31 cellular contexts compared by ENCODE assay signal in genomic region chr22:47329727-47330653, GRCh38.
DNase-seq lines count a peak whose midpoint lies in the region; ATAC-seq, FAIRE-seq and TF ChIP-seq lines count a peak whose summit lies in the region.
"Had no signal": no experiment of that assay in that cellular context is flagged by ENCODE, and none has a peak within 500 bp of the region (broad histone marks: within the 10 kb centered on the region; RNA-seq: fewer than 3 reads in every experiment).

No MANE protein-coding gene starts in this region.

- peaks cover 6% of the 10 kb centered on the region for H3K9me1 ChIP-seq in IMR-90 (ENCODE audit: insufficient read depth, low read length)

- no peaks in the 10 kb centered on the region for H3K79me1 ChIP-seq in IMR-90 (ENCODE audit: low read depth in 1 of 2, low read length in 2 of 2)

- no peaks in the 10 kb centered on the region for H3K27me3 Mint-ChIP-seq in astrocyte (ENCODE audit: low read depth, unreplicated experiment)
- peaks cover 15% of the 10 kb centered on the region for H3K27me3 Mint-ChIP-seq in neural progenitor cell (ENCODE audit: insufficient read depth, low read depth)
- H3K27me3 Mint-ChIP-seq: stimulated activated naive CD8-positive, alpha-beta T cell treated with anti-CD3 and anti-CD28 coated beads, Interleukin-15, Interleukin-2, amounts not matched to agents 100 ng/mL and 50 ng/mL, for 24 hours had no signal

- H3K79me2 ChIP-seq in astrocyte (ENCODE audit: insufficient read depth, low read length) (no peaks in the 10 kb centered on the region), neural progenitor cell (ENCODE audit: low read depth) (no peaks in the 10 kb centered on the region)

- H3K4me1 Mint-ChIP-seq in astrocyte (ENCODE audit: low read depth, unreplicated experiment), result no peaks in the 10 kb centered on the region
- H3K4me1 Mint-ChIP-seq in neural progenitor cell, result no peaks in the 10 kb centered on the region
- H3K4me1 Mint-ChIP-seq: IgD-negative memory B cell had no signal

- H3K36me3 Mint-ChIP-seq in astrocyte (ENCODE audit: low read depth, unreplicated experiment), result no peaks in the 10 kb centered on the region
- H3K36me3 Mint-ChIP-seq in neural progenitor cell, result no peaks in the 10 kb centered on the region
- H3K36me3 Mint-ChIP-seq: natural killer cell treated with Interleukin-12 subunit alpha and Interleukin-12 subunit beta and Interleukin-15 and Interleukin-18, amount 100 ng/mL, for 72 hours had no signal

- H3K23ac ChIP-seq in IMR-90 (ENCODE audit: low read depth, low read length), result no peak overlapping the region

- H3K56ac ChIP-seq in IMR-90 (ENCODE audit: extremely low read depth, insufficient read depth, low read length), result no peak overlapping the region

- H4K8ac ChIP-seq in IMR-90 (ENCODE audit: low read depth in 2 of 2, low read length in 2 of 2), result peak overlapping the region in 1 of 2 experiments; percentile 59; a peak in 2 of 4 replicates

- peak overlapping the region; percentile 39 for H2BK5ac ChIP-seq in IMR-90 (ENCODE audit: low read depth, low read length, poor library complexity, severe bottlenecking)

- H2AK9ac ChIP-seq in IMR-90 (replicated peaks; ENCODE audit: low read depth, low read length, poor library complexity), result no peak overlapping the region

- H2BK20ac ChIP-seq in IMR-90 (ENCODE audit: low read depth, low read length), result peak overlapping the region; percentile 57

- peak overlapping the region; percentile 34 for H3K18ac ChIP-seq in IMR-90 (ENCODE audit: low read depth, low read length)

- peak overlapping the region; percentile 84 for H3K4ac ChIP-seq in IMR-90 (ENCODE audit: low read depth, low read length)

- CTCF ChIA-PET in AG04450 (lab: Charles Lee), result interaction anchor here (1.4 kb wide), 1 partner anchor 14 kb away, joined by 3 read pairs; no protein-coding TSS in a partner anchor
- CTCF ChIA-PET in IMR-90 (lab: Yijun Ruan, JAX), result no interaction called here

- no peak for ATAC-seq in IMR-90 (ENCODE audit: low read depth)
- ATAC-seq in foreskin keratinocyte, result no peak
- ATAC-seq: lower lobe of right lung; natural killer cell treated with Interleukin-12 subunit alpha and Interleukin-12 subunit beta and Interleukin-15 and Interleukin-18, amount 100 ng/mL, for 72 hours had no signal

- H3K27ac Mint-ChIP-seq in astrocyte (ENCODE audit: unreplicated experiment) (no peak overlapping the region), neural progenitor cell (peak overlapping the region; percentile 12)
- H3K27ac Mint-ChIP-seq: natural killer cell treated with Interleukin-12 subunit alpha and Interleukin-12 subunit beta and Interleukin-15 and Interleukin-18, amount 100 ng/mL, for 72 hours; stimulated activated naive CD8-positive, alpha-beta T cell treated with anti-CD3 and anti-CD28 coated beads, Interleukin-15, Interleukin-2, amounts not matched to agents 100 ng/mL and 50 ng/mL, for 24 hours; T-helper 2 cell treated with Interferon-gamma antibody and Interleukin-4, amounts not matched to agents 5 μg/mL and 100 μg/mL, for 36 hours had no signal

- H4K20me1 ChIP-seq in IMR-90 (ENCODE audit: insufficient read depth, low read length) (no peaks in the 10 kb centered on the region), astrocyte (ENCODE audit: insufficient read depth, low read length) (no peaks in the 10 kb centered on the region), neural progenitor cell (ENCODE audit: low read depth) (no peaks in the 10 kb centered on the region)

- H3K9ac ChIP-seq in IMR-90 (ENCODE audit: low read depth, low read length) (no peak overlapping the region), astrocyte (ENCODE audit: low read length) (no peak overlapping the region), neural progenitor cell (no peak overlapping the region)

- no peak overlapping the region; the same call in 1 of the 2 replicates for H4K5ac ChIP-seq in IMR-90 (ENCODE audit: low read depth, low read length)

- H3K4me3 ChIP-seq in AG04450 (ENCODE audit: low read depth, low read length) (no peak overlapping the region), IMR-90 (ENCODE audit: insufficient read depth, low read depth, low read length) (no peak overlapping the region), astrocyte (ENCODE audit: insufficient read depth, low read depth, low read length) (no peak overlapping the region), neural progenitor cell (no peak overlapping the region)
- H3K4me3 ChIP-seq: esophagus squamous epithelium, gastrocnemius medialis, HAP-1, lower lobe of right lung, ovary, spleen, testis, vagina had no signal

- H3K27me3 ChIP-seq in AG04450 (ENCODE audit: control insufficient read depth, insufficient read depth, low read length), result no peaks in the 10 kb centered on the region
- H3K27me3 ChIP-seq in IMR-90 (ENCODE audit: control insufficient read depth, insufficient read depth, low read length), result no peaks in the 10 kb centered on the region
- H3K27me3 ChIP-seq in astrocyte (ENCODE audit: insufficient read depth, low read length), result no peaks in the 10 kb centered on the region
- H3K27me3 ChIP-seq in neural progenitor cell, result no peaks in the 10 kb centered on the region
- no peaks in the 10 kb centered on the region for H3K27me3 ChIP-seq in foreskin keratinocyte
- H3K27me3 ChIP-seq: ovary, testis, vagina had no signal

- BruUV-seq in IMR-90 (replicated peaks; lab: Mats Ljungman, UMichigan), result no TSS peak

- peak overlapping the region; percentile 64 for H4K91ac ChIP-seq in IMR-90 (ENCODE audit: insufficient read depth, low read depth, low read length)

- dilution Hi-C loops in IMR-90 (cut with HindIII; ENCODE audit: low sequenced_read_pairs, unreplicated experiment), result no loop called here

- in situ Hi-C loops in IMR-90 (cut with MboI; ENCODE audit: low sequenced_read_pairs), result no loop called here

- H3K14ac ChIP-seq in IMR-90 (replicated peaks; ENCODE audit: low read depth, low read length), result peak overlapping the region; percentile 64; the same call in 1 of the 2 replicates

- peak overlapping the region; percentile 18 for H2AFZ ChIP-seq in IMR-90 (replicated peaks; ENCODE audit: low read length, poor library complexity)
- no peak overlapping the region for H2AFZ ChIP-seq in astrocyte (ENCODE audit: low read depth, low read length)
- no peak overlapping the region for H2AFZ ChIP-seq in neural progenitor cell (replicated peaks)

- no peaks in the 10 kb centered on the region for H3F3A ChIP-seq in neural progenitor cell (ENCODE audit: low read depth)

- no peak for FAIRE-seq in astrocyte (lab: Jason Lieb, UNC)

- peak overlapping the region; percentile 16; the same call in 1 of the 3 replicates for H2BK15ac ChIP-seq in IMR-90 (ENCODE audit: low read depth, low read length)

- H3K4me3 Mint-ChIP-seq in astrocyte (ENCODE audit: unreplicated experiment), result no peak overlapping the region
- no peak overlapping the region for H3K4me3 Mint-ChIP-seq in neural progenitor cell
- H3K4me3 Mint-ChIP-seq: natural killer cell treated with Interleukin-12 subunit alpha and Interleukin-12 subunit beta and Interleukin-15 and Interleukin-18, amount 100 ng/mL, for 72 hours; stimulated activated naive CD8-positive, alpha-beta T cell treated with anti-CD3 and anti-CD28 coated beads, Interleukin-15, Interleukin-2, amounts not matched to agents 100 ng/mL and 50 ng/mL, for 24 hours; T-helper 2 cell treated with Interferon-gamma antibody and Interleukin-4, amounts not matched to agents 5 μg/mL and 100 μg/mL, for 36 hours had no signal

- H3K9me3 ChIP-seq in AG04450 (ENCODE audit: control insufficient read depth, insufficient read depth, low read length) (peaks cover 16% of the 10 kb centered on the region), IMR-90 (ENCODE audit: control insufficient read depth, insufficient read depth, low read length) (peaks cover 7% of the 10 kb centered on the region; the same call in 1 of the 2 replicates), astrocyte (ENCODE audit: insufficient read depth, low read depth, low read length) (peaks cover 10% of the 10 kb centered on the region), neural progenitor cell (ENCODE audit: low read depth) (no peaks in the 10 kb centered on the region)
- H3K9me3 ChIP-seq: gastrocnemius medialis, HAP-1, ovary, testis, vagina had no signal

- TF ChIP-seq CTCF in AG04450 (IDR thresholded peaks at IDR 0.05; ENCODE audit: low read depth, low read length), result no peak
- TF ChIP-seq CTCF in IMR-90 (conservative IDR thresholded peaks at IDR 0.05; ENCODE audit: low read depth, low read length), result no peak
- no peak for TF ChIP-seq CTCF in astrocyte (IDR thresholded peaks at IDR 0.05; ENCODE audit: insufficient read depth, low read depth, low read length)
- no peak for TF ChIP-seq CTCF in neural progenitor cell (IDR thresholded peaks at IDR 0.05)
- TF ChIP-seq CTCF in foreskin keratinocyte (conservative IDR thresholded peaks at IDR 0.05), result no peak

- POLR2A ChIA-PET in AG04450 (lab: Yijun Ruan, JAX) (no interaction called here), IMR-90 (lab: Charles Lee; ENCODE audit: unreplicated experiment) (no interaction called here)

- DNase-seq in AG04450 (ENCODE audit: low read depth, low spot score) (no peak), IMR-90 (no peak), astrocyte (ENCODE audit: low read depth) (no peak), neural progenitor cell (ENCODE audit: low spot score) (no peak), SHP77 treated with DMSO at 0.1 percent for 48 hours (lab: John Stamatoyannopoulos, UW) (no peak), foreskin keratinocyte (no peak), RKO (ENCODE audit: low spot score) (no peak), NCI-H345 treated with DMSO at 0.1 percent for 48 hours (lab: John Stamatoyannopoulos, UW; ENCODE audit: unreplicated experiment) (no peak)
- DNase-seq: activated CD4-positive, alpha-beta T cell treated with anti-CD3 and anti-CD28 coated beads, Interleukin-2, amount 50 U/mL, for 48 hours; activated CD4-positive, CD25-positive, alpha-beta regulatory T cell treated with anti-CD3 and anti-CD28 coated beads, Interleukin-2, amount 50 U/mL, for 72 hours; activated T-cell treated with anti-CD3 and anti-CD28 coated beads, Interleukin-2, amount 50 U/mL, for 48 hours; C1 segment of cervical spinal cord; esophagus squamous epithelium; gastrocnemius medialis; lower lobe of right lung; NCI-H1105; NCI-H2029; NCI-H524 treated with DMSO at 0.1 percent for 48 hours; NK-92 treated with Interleukin-12 subunit alpha and Interleukin-12 subunit beta, amount 100 ng/mL, for 24 hours; ovary; retina; SIG-M5; spleen; stimulated activated CD8-positive, alpha-beta memory T cell treated with anti-CD3 and anti-CD28 coated beads, Interleukin-4, amount 100 ng/mL, for 48 hours; testis had no signal

- WGBS in IMR-90 (ENCODE audit: extremely low coverage in 2 of 2, insufficient read length in 1 of 2), 2 experiments, result 75% methylated on average over 4 of the region's 18 CpGs; no CpG with 5 or more reads in 1 of the 2 experiments

- no peak for TF ChIP-seq POLR2A in IMR-90 (IDR thresholded peaks at IDR 0.05; ENCODE audit: low read depth, low read length)

- TF ChIP-seq RAD21 in IMR-90 (IDR thresholded peaks at IDR 0.05; ENCODE audit: low read length), result no peak

- intact Hi-C loops in IMR-90 (cut with micrococcal nuclease), result no loop called here

- H3K9me3 Mint-ChIP-seq in astrocyte (ENCODE audit: unreplicated experiment) (peaks cover 36% of the 10 kb centered on the region), neural progenitor cell (peaks cover 29% of the 10 kb centered on the region)
- H3K9me3 Mint-ChIP-seq: natural killer cell treated with Interleukin-12 subunit alpha and Interleukin-12 subunit beta and Interleukin-15 and Interleukin-18, amount 100 ng/mL, for 72 hours; stimulated activated naive CD8-positive, alpha-beta T cell treated with anti-CD3 and anti-CD28 coated beads, Interleukin-15, Interleukin-2, amounts not matched to agents 100 ng/mL and 50 ng/mL, for 24 hours; T-helper 2 cell treated with Interferon-gamma antibody and Interleukin-4, amounts not matched to agents 5 μg/mL and 100 μg/mL, for 36 hours had no signal

- H2BK120ac ChIP-seq in IMR-90 (ENCODE audit: low read depth, low read length), result peak overlapping the region; percentile 50

- H3K27ac ChIP-seq in AG04450 (ENCODE audit: low read depth, low read length), result peak overlapping the region; percentile 85
- H3K27ac ChIP-seq in IMR-90 (ENCODE audit: insufficient read depth, low read length), result peak overlapping the region; percentile 31; the same call in 1 of the 2 replicates
- no peak overlapping the region for H3K27ac ChIP-seq in astrocyte (ENCODE audit: low read depth, low read length)
- H3K27ac ChIP-seq in neural progenitor cell, result no peak overlapping the region
- no peak overlapping the region for H3K27ac ChIP-seq in foreskin keratinocyte
- H3K27ac ChIP-seq: esophagus squamous epithelium, gastrocnemius medialis, lower lobe of right lung, ovary, spleen, testis, vagina had no signal

- H3K4me1 ChIP-seq in IMR-90 (ENCODE audit: control insufficient read depth, insufficient read depth, low read length), result peaks cover 6% of the 10 kb centered on the region
- H3K4me1 ChIP-seq in astrocyte (ENCODE audit: insufficient read depth, low read length), result peaks cover 18% of the 10 kb centered on the region
- no peaks in the 10 kb centered on the region for H3K4me1 ChIP-seq in neural progenitor cell
- no peaks in the 10 kb centered on the region for H3K4me1 ChIP-seq in foreskin keratinocyte
- H3K4me1 ChIP-seq: gastrocnemius medialis, HAP-1, lower lobe of right lung, spleen, testis, vagina had no signal

- H3K36me3 ChIP-seq in IMR-90 (ENCODE audit: control insufficient read depth, insufficient read depth, low read length) (no peaks in the 10 kb centered on the region), astrocyte (ENCODE audit: insufficient read depth, low read length) (no peaks in the 10 kb centered on the region), neural progenitor cell (no peaks in the 10 kb centered on the region)
- H3K36me3 ChIP-seq: esophagus squamous epithelium, gastrocnemius medialis, HAP-1, lower lobe of right lung, ovary, spleen, vagina had no signal

- H2AK5ac ChIP-seq in IMR-90 (ENCODE audit: low read depth, low read length), result peak overlapping the region; percentile 63

- no peak overlapping the region for H3K4me2 ChIP-seq in IMR-90 (ENCODE audit: low read depth, low read length)
- peak overlapping the region; percentile 77 for H3K4me2 ChIP-seq in astrocyte (ENCODE audit: low read length)
- no peak overlapping the region for H3K4me2 ChIP-seq in neural progenitor cell

Comparison
In these comparisons a context has a peak if more than half of its experiments do, and no peak if none do; other contexts are left out.
1. H3K27ac ChIP-seq: peak in AG04450 (single experiment) and IMR-90 (single experiment); none in astrocyte (single experiment), neural progenitor cell (single experiment) and foreskin keratinocyte (single experiment).